ENCODE assay signal across 28 cellular contexts in genomic region chr4:87387237-87387636, GRCh38. TPM values are rescaled to one million over a fixed set of nuclear protein-coding genes. Genes with fewer than 3 reads are reported as not detected.
DNase-seq lines count a peak whose midpoint lies in the region; ATAC-seq, FAIRE-seq and TF ChIP-seq lines count a peak whose summit lies in the region.
"Had no signal": no experiment of that assay in that cellular context is flagged by ENCODE, and none has a peak within 500 bp of the region (broad histone marks: within the 10 kb centered on the region; RNA-seq: fewer than 3 reads in every experiment).

No MANE protein-coding gene starts in this region.

- H3K27me3 ChIP-seq in CD8-positive, alpha-beta memory T cell (ENCODE audit: insufficient read depth, low read length, poor library complexity, severe bottlenecking), result no peaks in the 10 kb centered on the region
- no peaks in the 10 kb centered on the region for H3K27me3 ChIP-seq in Peyer's patch
- no peaks in the 10 kb centered on the region; a peak in 1 of 5 replicates for H3K27me3 ChIP-seq in HepG2 (ENCODE audit: control insufficient read depth in 1 of 2, insufficient read depth in 2 of 2, low read length in 2 of 2)
- H3K27me3 ChIP-seq: foreskin keratinocyte had no signal

- no peak for DNase-seq in CD8-positive, alpha-beta memory T cell
- DNase-seq in Peyer's patch (peak in 2 of 3 donors; percentile 73 to 79), HepG2 (ENCODE audit: low spot score) (no peak), glomerular visceral epithelial cell (ENCODE audit: extremely low spot score) (no peak), NCI-H128 (lab: John Stamatoyannopoulos, UW; ENCODE audit: unreplicated experiment) (no peak), T-helper 1 cell (no peak)
- no peak for DNase-seq in stimulated activated effector memory CD8-positive, alpha-beta T cell treated with anti-CD3 and anti-CD28 coated beads, Interleukin-12 subunit alpha, Interleukin-12 subunit beta, amount 100 ng/mL, for 72 hours (ENCODE audit: low spot score in 2 of 2)
- DNase-seq: activated CD8-positive, alpha-beta T cell treated with anti-CD3 and anti-CD28 coated beads, Interleukin-2, amount 10 ng/mL, durations not matched to agents 7 days and 5 days; activated naive CD4-positive, alpha-beta T cell; activated T-cell treated with anti-CD3 and anti-CD28 coated beads, Interleukin-2, amount 50 U/mL, for 1 hour; AML-193; aorta; caudate nucleus; erythroblast; foreskin keratinocyte; GDM1; hypothalamus; islet precursor cell; KG1; NCI-H1092 treated with DMSO at 0.1 percent for 48 hours; NCI-H446 treated with DMSO at 0.1 percent for 48 hours; stimulated activated CD4-positive, alpha-beta T cell treated with anti-CD3 and anti-CD28 coated beads, Interleukin-2, amount 100 ng/mL, for 24 hours; stimulated activated naive CD8-positive, alpha-beta T cell treated with anti-CD3 and anti-CD28 coated beads, Interleukin-15, Interleukin-2, amounts not matched to agents 100 U/mL and 50 U/mL, for 24 hours had no signal

- no peak overlapping the region for H3K4me3 ChIP-seq in CD8-positive, alpha-beta memory T cell (ENCODE audit: low read length)
- H3K4me3 ChIP-seq in Peyer's patch (peak overlapping the region in 2 of 4 donors; percentile 62 to 70), HepG2 (replicated peaks in 1 of 3; ENCODE audit: insufficient read depth in 1 of 3, low read depth in 2 of 3, low read length in 3 of 3) (peak overlapping the region; percentile 81 to 93 (median 88))
- H3K4me3 ChIP-seq: neural progenitor cell had no signal

- TF ChIP-seq CTCF in Peyer's patch (IDR thresholded peaks at IDR 0.05), result no peak
- no peak for TF ChIP-seq CTCF in HepG2 (CRISPR knock-in tag; IDR thresholded peaks at IDR 0.05)

- H3K4me2 ChIP-seq in HepG2 (ENCODE audit: low read depth, low read length), result peak overlapping the region; percentile 99
- H3K4me2 ChIP-seq: neural progenitor cell had no signal

- FAIRE-seq in HepG2 (lab: Jason Lieb, UNC), result no peak

- peaks cover 33% of the 10 kb centered on the region for H3K4me1 ChIP-seq in CD8-positive, alpha-beta memory T cell (ENCODE audit: insufficient read depth, low read length)
- H3K4me1 ChIP-seq in Peyer's patch (peaks cover 0 to 31% (median 0%) of the 10 kb centered on the region in 4 donors), HepG2 (ENCODE audit: insufficient read depth, low read length) (peaks cover 55% of the 10 kb centered on the region)
- H3K4me1 ChIP-seq: neural progenitor cell had no signal

- CTCF ChIA-PET in CD8-positive, alpha-beta memory T cell (lab: Charles Lee), result interaction anchor here (1.3 kb wide), 1 partner anchor 11 kb away, joined by 4 read pairs; no protein-coding TSS in a partner anchor
- CTCF ChIA-PET in HepG2 (lab: Yijun Ruan, JAX; ENCODE audit: low intra/inter-chr PET ratio, low total read pairs), result no interaction called here

- H3K27ac ChIP-seq in CD8-positive, alpha-beta memory T cell (ENCODE audit: low read depth, low read length), result no peak overlapping the region
- peak overlapping the region in 3 of 4 donors; percentile 11 to 85 (median 83) for H3K27ac ChIP-seq in Peyer's patch
- H3K27ac ChIP-seq in HepG2 (ENCODE audit: extremely low read length, insufficient read depth, low read length), result peak overlapping the region; percentile 42
- H3K27ac ChIP-seq: foreskin keratinocyte, neural progenitor cell had no signal

- peaks cover 8 to 34% (median 15%) of the 10 kb centered on the region in 3 donors for H3K36me3 Mint-ChIP-seq in CD8-positive, alpha-beta memory T cell
- H3K36me3 Mint-ChIP-seq in stimulated activated effector memory CD8-positive, alpha-beta T cell treated with anti-CD3 and anti-CD28 coated beads, Interleukin-12 subunit alpha, Interleukin-12 subunit beta, amount 100 ng/mL, for 72 hours, result no peaks in the 10 kb centered on the region

- TF ChIP-seq POLR2A in Peyer's patch (IDR thresholded peaks at IDR 0.05) (peak; percentile 87 to 89), HepG2 (IDR thresholded peaks at IDR 0.05; ENCODE audit: insufficient read depth in 1 of 2, low read depth in 2 of 2, low read length in 2 of 2) (no peak)

- no peak for TF ChIP-seq EP300 in HepG2 (IDR thresholded peaks at IDR 0.05; ENCODE audit: low read depth in 2 of 2, low read length in 2 of 2)
- TF ChIP-seq EP300 in HepG2 (CRISPR knock-in tag; IDR thresholded peaks at IDR 0.05; ENCODE audit: borderline replicate concordance), result no peak

- intact Hi-C loops in HepG2 (cut with micrococcal nuclease; ENCODE audit: unreplicated experiment), result no loop called here

- no peaks in the 10 kb centered on the region for H3K27me3 Mint-ChIP-seq in CD8-positive, alpha-beta memory T cell
- H3K27me3 Mint-ChIP-seq: progenitor cell of endocrine pancreas, type B pancreatic cell had no signal

- peaks cover 61% of the 10 kb centered on the region for H4K20me1 ChIP-seq in HepG2 (ENCODE audit: insufficient read depth, low read length)

- in situ Hi-C loops in HepG2 (cut with HindIII; ENCODE audit: extremely low pct_ligation_motif_present, low pct_unique_long_range_greater_than_20kb), result loop anchor here (10.0 kb wide), 1 partner anchor 48 kb away; no protein-coding TSS in a partner anchor

- no peak overlapping the region for H2AFZ ChIP-seq in HepG2 (ENCODE audit: low read length)
- H2AFZ ChIP-seq: neural progenitor cell had no signal

- peak overlapping the region in 6 of 8 donors; percentile 19 to 84 (median 70) for H3K27ac Mint-ChIP-seq in CD8-positive, alpha-beta memory T cell
- peak overlapping the region; percentile 63 for H3K27ac Mint-ChIP-seq in stimulated activated effector memory CD8-positive, alpha-beta T cell treated with anti-CD3 and anti-CD28 coated beads, Interleukin-12 subunit alpha, Interleukin-12 subunit beta, amount 100 ng/mL, for 72 hours
- H3K27ac Mint-ChIP-seq: activated CD8-positive, alpha-beta T cell treated with anti-CD3 and anti-CD28 coated beads, Interleukin-2, amount 10 ng/mL, durations not matched to agents 7 days and 5 days; neural progenitor cell; progenitor cell of endocrine pancreas; T-helper 2 cell treated with Interferon-gamma antibody and Interleukin-4, amounts not matched to agents 5 μg/mL and 100 μg/mL, for 36 hours; type B pancreatic cell; WTC11 had no signal

- 0 out of 2 replicates have a peak overlapping the region, but pooled peaks have one; percentile 84 for H3K9ac ChIP-seq in HepG2 (ENCODE audit: insufficient read depth, low read depth, low read length)
- H3K9ac ChIP-seq: neural progenitor cell had no signal

- WGBS in HepG2 (ENCODE audit: low lambda C conversion rate), result 30% methylated on average over 3 of the region's 3 CpGs

- POLR2A ChIA-PET in CD8-positive, alpha-beta memory T cell (lab: Charles Lee), result no interaction called here
- POLR2A ChIA-PET in HepG2 (lab: Yijun Ruan, JAX), result interaction anchor here (1.3 to 8.1 kb wide), 3 partner anchors 10 to 109 kb away, joined by 4 to 172 read pairs (median 5); partner anchors contain the start of gene NUDT9

- H3K9me3 Mint-ChIP-seq in CD8-positive, alpha-beta memory T cell, result peaks cover 0 to 5% (median 0%) of the 10 kb centered on the region in 5 donors
- no peaks in the 10 kb centered on the region for H3K9me3 Mint-ChIP-seq in stimulated activated effector memory CD8-positive, alpha-beta T cell treated with anti-CD3 and anti-CD28 coated beads, Interleukin-12 subunit alpha, Interleukin-12 subunit beta, amount 100 ng/mL, for 72 hours
- H3K9me3 Mint-ChIP-seq: T-helper 2 cell treated with Interferon-gamma antibody and Interleukin-4, amounts not matched to agents 5 μg/mL and 100 μg/mL, for 36 hours had no signal

- no peaks in the 10 kb centered on the region for H3K36me3 ChIP-seq in CD8-positive, alpha-beta memory T cell (ENCODE audit: insufficient read depth, low read length)
- H3K36me3 ChIP-seq in Peyer's patch (peaks cover 0 to 8% (median 0%) of the 10 kb centered on the region in 3 donors), HepG2 (replicated peaks in 1 of 2; ENCODE audit: control insufficient read depth in 1 of 2, insufficient read depth in 2 of 2, low read length in 2 of 2) (peaks cover 1 to 13% of the 10 kb centered on the region in 2 experiments; a peak in 3 of 5 replicates)

- H3K9me3 ChIP-seq in CD8-positive, alpha-beta memory T cell (ENCODE audit: low read length), result no peaks in the 10 kb centered on the region
- H3K9me3 ChIP-seq in Peyer's patch (peaks cover 0 to 4% (median 0%) of the 10 kb centered on the region in 4 donors), HepG2 (ENCODE audit: low read length) (no peaks in the 10 kb centered on the region)

- peaks cover 66 to 85% (median 81%) of the 10 kb centered on the region in 3 donors for H3K4me1 Mint-ChIP-seq in CD8-positive, alpha-beta memory T cell
- peaks cover 58% of the 10 kb centered on the region for H3K4me1 Mint-ChIP-seq in stimulated activated effector memory CD8-positive, alpha-beta T cell treated with anti-CD3 and anti-CD28 coated beads, Interleukin-12 subunit alpha, Interleukin-12 subunit beta, amount 100 ng/mL, for 72 hours

- no TSS peak for BruUV-seq in HepG2 (replicated peaks; lab: Mats Ljungman, UMichigan)

- peaks cover 86% of the 10 kb centered on the region for H3K79me2 ChIP-seq in HepG2 (ENCODE audit: insufficient read depth, low read length)

- no peak for TF ChIP-seq RAD21 in HepG2 (CRISPR knock-in tag; IDR thresholded peaks at IDR 0.05)

- ATAC-seq in HepG2, result no peak; the same call in 2 of the 3 replicates
- ATAC-seq in stimulated activated effector memory CD8-positive, alpha-beta T cell treated with anti-CD3 and anti-CD28 coated beads, Interleukin-12 subunit alpha, Interleukin-12 subunit beta, amount 100 ng/mL, for 72 hours, result no peak
- ATAC-seq: activated CD8-positive, alpha-beta T cell treated with anti-CD3 and anti-CD28 coated beads, Interleukin-2, amount 10 ng/mL, durations not matched to agents 7 days and 5 days; foreskin keratinocyte; stimulated activated naive CD8-positive, alpha-beta T cell treated with anti-CD3 and anti-CD28 coated beads, Interleukin-15, Interleukin-2, amounts not matched to agents 100 U/mL and 50 U/mL, for 24 hours; WTC11 had no signal

- H3K4me3 Mint-ChIP-seq in CD8-positive, alpha-beta memory T cell, result peak overlapping the region in 6 of 7 donors; percentile 14 to 55 (median 46)
- H3K4me3 Mint-ChIP-seq in stimulated activated effector memory CD8-positive, alpha-beta T cell treated with anti-CD3 and anti-CD28 coated beads, Interleukin-12 subunit alpha, Interleukin-12 subunit beta, amount 100 ng/mL, for 72 hours, result no peak overlapping the region
- H3K4me3 Mint-ChIP-seq: activated CD8-positive, alpha-beta T cell treated with anti-CD3 and anti-CD28 coated beads, Interleukin-2, amount 10 ng/mL, durations not matched to agents 7 days and 5 days; neural progenitor cell; WTC11 had no signal

RNA-seq across cellular contexts. Expression of gene HSD17B11, which starts 3.8 kb away (rescaled TPM):
- total RNA-seq in CD8-positive, alpha-beta memory T cell, result 10 to 100 TPM; 26.7 to 27.0 TPM
- 89.0 TPM for polyA plus RNA-seq in CD8-positive, alpha-beta memory T cell
- 100 to 1,000 TPM in 3 of 4 donors, 10 to 100 TPM in 1; 81.7 to 873 (median 330) TPM for total RNA-seq in Peyer's patch
- 120 and 158 TPM in 2 replicates for total RNA-seq in HepG2 (2016; rRNA removed; fragmentation: Illumina TruSeq; extraction: Trizol)
- 37.4 and 46.0 TPM in 2 replicates for total RNA-seq in HepG2 (2016; cell fraction: cytosol; rRNA removed; fragmentation: Illumina TruSeq; extraction: Trizol; ENCODE audit: low read depth)
- total RNA-seq in HepG2 (2016; cell fraction: insoluble cytoplasmic fraction; rRNA removed; fragmentation: Illumina TruSeq; extraction: Trizol), result 110 and 160 TPM in 2 replicates
- total RNA-seq in HepG2 (2016; cell fraction: membrane; rRNA removed; fragmentation: Illumina TruSeq; extraction: Trizol), result 80.0 and 109 TPM in 2 replicates
- total RNA-seq in HepG2 (2016; cell fraction: nucleus; rRNA removed; fragmentation: Illumina TruSeq; extraction: Trizol), result 123 and 135 TPM in 2 replicates
- polyA plus RNA-seq in HepG2 (2011; rRNA removed), result 99.1 and 121 TPM in 2 replicates
- 45.0 and 85.9 TPM in 2 replicates for polyA plus RNA-seq in HepG2 (2011; cell fraction: cytosol; rRNA removed)
- polyA plus RNA-seq in HepG2 (2011; cell fraction: nucleus; rRNA removed), result 16.3 and 22.2 TPM in 2 replicates
- polyA plus RNA-seq in HepG2 (2012), result 185 and 257 TPM in 2 replicates
- polyA plus RNA-seq in HepG2 (2016; cell fraction: cytosol; fragmentation: Illumina TruSeq; extraction: Trizol; ENCODE audit: low read depth), result 40.7 and 42.3 TPM in 2 replicates
- polyA plus RNA-seq in HepG2 (2016; cell fraction: insoluble cytoplasmic fraction; fragmentation: Illumina TruSeq; extraction: Trizol; ENCODE audit: low read depth), result 99.3 and 110 TPM in 2 replicates
- 66.9 and 69.9 TPM in 2 replicates for polyA plus RNA-seq in HepG2 (2016; cell fraction: membrane; fragmentation: Illumina TruSeq; extraction: Trizol; ENCODE audit: low read depth)
- 168 and 180 TPM in 2 replicates for polyA plus RNA-seq in HepG2 (2016; cell fraction: nucleus; fragmentation: Illumina TruSeq; extraction: Trizol; ENCODE audit: insufficient read depth, low read depth)
- polyA minus RNA-seq in HepG2 (2011; rRNA and poly(A)+ RNA removed; ENCODE audit: low replicate concordance), result 14.6 and 50.4 TPM in 2 replicates
- 52.1 and 76.8 TPM in 2 replicates for polyA minus RNA-seq in HepG2 (2011; cell fraction: cytosol; rRNA and poly(A)+ RNA removed)
- 62.1 and 76.0 TPM in 2 replicates for polyA minus RNA-seq in HepG2 (2011; cell fraction: nucleus; rRNA and poly(A)+ RNA removed)

RNA-seq across cellular contexts. Expression of gene NUDT9, which starts 35.1 kb away (rescaled TPM):
- 10 to 100 TPM; 16.0 to 18.1 TPM for total RNA-seq in CD8-positive, alpha-beta memory T cell
- 25.2 TPM for polyA plus RNA-seq in CD8-positive, alpha-beta memory T cell
- total RNA-seq in Peyer's patch, result 10 to 100 TPM; 11.6 to 47.1 (median 37.8) TPM
- 9.7 and 10.4 TPM in 2 replicates for total RNA-seq in HepG2 (2016; rRNA removed; fragmentation: Illumina TruSeq; extraction: Trizol)
- total RNA-seq in HepG2 (2016; cell fraction: cytosol; rRNA removed; fragmentation: Illumina TruSeq; extraction: Trizol; ENCODE audit: low read depth), result 4.4 and 4.5 TPM in 2 replicates
- 8.4 and 12.1 TPM in 2 replicates for total RNA-seq in HepG2 (2016; cell fraction: insoluble cytoplasmic fraction; rRNA removed; fragmentation: Illumina TruSeq; extraction: Trizol)
- total RNA-seq in HepG2 (2016; cell fraction: membrane; rRNA removed; fragmentation: Illumina TruSeq; extraction: Trizol), result 6.1 and 6.5 TPM in 2 replicates
- total RNA-seq in HepG2 (2016; cell fraction: nucleus; rRNA removed; fragmentation: Illumina TruSeq; extraction: Trizol), result 12.8 and 15.6 TPM in 2 replicates
- 11.2 and 12.3 TPM in 2 replicates for polyA plus RNA-seq in HepG2 (2011; rRNA removed)
- 7.3 and 10.3 TPM in 2 replicates for polyA plus RNA-seq in HepG2 (2011; cell fraction: cytosol; rRNA removed)
- polyA plus RNA-seq in HepG2 (2011; cell fraction: nucleus; rRNA removed), result 6.9 and 8.4 TPM in 2 replicates
- polyA plus RNA-seq in HepG2 (2012), result 19.7 and 20.0 TPM in 2 replicates
- 8.1 and 8.4 TPM in 2 replicates for polyA plus RNA-seq in HepG2 (2016; cell fraction: cytosol; fragmentation: Illumina TruSeq; extraction: Trizol; ENCODE audit: low read depth)
- 22.9 and 26.8 TPM in 2 replicates for polyA plus RNA-seq in HepG2 (2016; cell fraction: insoluble cytoplasmic fraction; fragmentation: Illumina TruSeq; extraction: Trizol; ENCODE audit: low read depth)
- 7.6 and 9.6 TPM in 2 replicates for polyA plus RNA-seq in HepG2 (2016; cell fraction: membrane; fragmentation: Illumina TruSeq; extraction: Trizol; ENCODE audit: low read depth)
- polyA plus RNA-seq in HepG2 (2016; cell fraction: nucleus; fragmentation: Illumina TruSeq; extraction: Trizol; ENCODE audit: insufficient read depth, low read depth), result 41.0 and 46.0 TPM in 2 replicates
- polyA minus RNA-seq in HepG2 (2011; rRNA and poly(A)+ RNA removed; ENCODE audit: low replicate concordance), result 9.9 and 15.3 TPM in 2 replicates
- 6.2 and 9.4 TPM in 2 replicates for polyA minus RNA-seq in HepG2 (2011; cell fraction: cytosol; rRNA and poly(A)+ RNA removed)
- polyA minus RNA-seq in HepG2 (2011; cell fraction: nucleus; rRNA and poly(A)+ RNA removed), result 21.8 and 27.0 TPM in 2 replicates

Comparison
In these comparisons a context has a peak if more than half of its experiments do, and no peak if none do; other contexts are left out.
1. DNase-seq: peak in Peyer's patch (2 of 3); none in CD8-positive, alpha-beta memory T cell (0 of 5), HepG2 (single experiment), stimulated activated effector memory CD8-positive, alpha-beta T cell treated with anti-CD3 and anti-CD28 coated beads, Interleukin-12 subunit alpha, Interleukin-12 subunit beta, amount 100 ng/mL, for 72 hours (0 of 2), glomerular visceral epithelial cell (single experiment), NCI-H128 (single experiment) and T-helper 1 cell (0 of 5).
2. POLR2A ChIP-seq: peak in Peyer's patch (2 of 2); none in HepG2 (0 of 2).